Comparison of ENCODE assay signal across 20 cellular contexts in genomic region chr9:109473329-109473728, GRCh38. TPM values are rescaled to one million over a fixed set of nuclear protein-coding genes. Genes with fewer than 3 reads are reported as not detected.
A peak's percentile ranks its signal among the peaks of the same experiment; 100 is the strongest.
DNase-seq lines count a peak whose midpoint lies in the region; ATAC-seq and TF ChIP-seq lines count a peak whose summit lies in the region.
"Had no signal": no experiment of that assay in that cellular context is flagged by ENCODE, and none has a peak within 500 bp of the region (broad histone marks: within the 10 kb centered on the region; RNA-seq: fewer than 3 reads in every experiment).

No MANE protein-coding gene starts in this region.

- H3K9me2 ChIP-seq in PC-9 (ENCODE audit: insufficient read depth): no peaks in the 10 kb centered on the region

- no peak for TF ChIP-seq EP300 in gastroesophageal sphincter (IDR thresholded peaks at IDR 0.05)

- no peak for TF ChIP-seq POLR2A in gastroesophageal sphincter (IDR thresholded peaks at IDR 0.05)
- TF ChIP-seq POLR2A in testis (IDR thresholded peaks at IDR 0.05): no peak

- H3K36me3 ChIP-seq in PC-9 (ENCODE audit: low read depth) (no peaks in the 10 kb centered on the region), lung (ENCODE audit: control insufficient read depth in 2 of 2, insufficient read depth in 2 of 2, low read length in 2 of 2) (no peaks in the 10 kb centered on the region), tibial artery (no peaks in the 10 kb centered on the region), gastroesophageal sphincter (no peaks in the 10 kb centered on the region), testis (ENCODE audit: low read depth, missing control alignments) (no peaks in the 10 kb centered on the region)
- H3K36me3 ChIP-seq: uterus had no signal

- no peak overlapping the region for H3K4me2 ChIP-seq in PC-9

- intact Hi-C loops in PC-9 (cut with micrococcal nuclease; ENCODE audit: unreplicated experiment) (no loop called here), tibial artery (cut with DNase I; ENCODE audit: low total_unique reads) (no loop called here), testis (cut with DNase I; ENCODE audit: low total_unique reads) (no loop called here)

- H3K4me1 ChIP-seq in PC-9 (replicated peaks; ENCODE audit: insufficient read depth) (peaks cover 88% of the 10 kb centered on the region), lung (ENCODE audit: control insufficient read depth in 2 of 2, insufficient read depth in 2 of 2, low read length in 2 of 2) (peaks cover 6 to 10% of the 10 kb centered on the region in 2 donors), tibial artery (peaks cover 0 to 85% (median 40%) of the 10 kb centered on the region in 4 donors), gastroesophageal sphincter (peaks cover 0 to 33% (median 0%) of the 10 kb centered on the region in 3 donors), testis (no peaks in the 10 kb centered on the region)
- H3K4me1 ChIP-seq: uterus had no signal

- no peak for TF ChIP-seq CTCF in PC-9 (conservative IDR thresholded peaks at IDR 0.05)
- no peak for TF ChIP-seq CTCF in epithelial cell of proximal tubule (conservative IDR thresholded peaks at IDR 0.05; ENCODE audit: low read depth, low read length)
- TF ChIP-seq CTCF in lung (IDR thresholded peaks at IDR 0.05; ENCODE audit: control extremely low read depth, extremely low read depth): no peak
- no peak for TF ChIP-seq CTCF in tibial artery (IDR thresholded peaks at IDR 0.05)
- no peak for TF ChIP-seq CTCF in gastroesophageal sphincter (IDR thresholded peaks at IDR 0.05)
- no peak for TF ChIP-seq CTCF in testis (IDR thresholded peaks at IDR 0.05)

- H3K9me3 ChIP-seq in PC-9 (ENCODE audit: insufficient read depth, low read depth): no peaks in the 10 kb centered on the region
- H3K9me3 ChIP-seq in lung (ENCODE audit: control insufficient read depth in 2 of 2, insufficient read depth in 1 of 2, low read length in 1 of 2): peaks cover 0 to 2% of the 10 kb centered on the region in 2 donors
- no peaks in the 10 kb centered on the region for H3K9me3 ChIP-seq in tibial artery
- H3K9me3 ChIP-seq in gastroesophageal sphincter: no peaks in the 10 kb centered on the region
- no peaks in the 10 kb centered on the region for H3K9me3 ChIP-seq in testis
- H3K9me3 ChIP-seq: uterus had no signal

- CTCF ChIA-PET in PC-9 (lab: Charles Lee): no interaction called here

- ATAC-seq in lung (ENCODE audit: insufficient read depth, low FRiP score) (no peak), HG03521 (IDR thresholded peaks at IDR 0.05; ENCODE audit: unreplicated experiment) (no peak), gastroesophageal sphincter (no peak)

- H3K27me3 ChIP-seq in PC-9 (ENCODE audit: insufficient read depth, low read depth) (no peaks in the 10 kb centered on the region), lung (ENCODE audit: control insufficient read depth, insufficient read depth) (no peaks in the 10 kb centered on the region), tibial artery (no peaks in the 10 kb centered on the region), gastroesophageal sphincter (no peaks in the 10 kb centered on the region), testis (no peaks in the 10 kb centered on the region)
- H3K27me3 ChIP-seq: uterus had no signal

- POLR2A ChIA-PET in PC-9 (lab: Charles Lee; ENCODE audit: unreplicated experiment): no interaction called here

- WGBS in lung, 2 donors: 57 to 72% methylated on average over 7 of the region's 7 CpGs
- WGBS in gastroesophageal sphincter (ENCODE audit: low coverage in 1 of 2), 2 donors: 65 to 89% methylated on average over 6 to 7 of the region's 7 CpGs
- WGBS in testis, 2 donors: 79 to 83% methylated on average over 7 of the region's 7 CpGs

- H3K79me2 ChIP-seq in PC-9 (ENCODE audit: low read depth): peaks cover 75% of the 10 kb centered on the region

- H2AFZ ChIP-seq in PC-9: no peak overlapping the region

- H3K4me3 ChIP-seq in PC-9 (no peak overlapping the region), epithelial cell of proximal tubule (ENCODE audit: low read depth, low read length) (peak overlapping the region; percentile 3), lung (no peak overlapping the region), tibial artery (peak overlapping the region; percentile 24 to 32), gastroesophageal sphincter (peak overlapping the region in 1 of 2 donors; percentile 25), testis (no peak overlapping the region)
- H3K4me3 ChIP-seq: uterus had no signal

- BruUV-seq in PC-9 (replicated peaks; lab: Mats Ljungman, UMichigan): no TSS peak

- H3K27ac ChIP-seq in PC-9 (peak overlapping the region; percentile 99; the same call in 1 of the 2 replicates), lung (ENCODE audit: low read depth in 1 of 2, low read length in 1 of 2) (peak overlapping the region; percentile 47 to 62), tibial artery (peak overlapping the region; percentile 76 to 81), gastroesophageal sphincter (peak overlapping the region in 1 of 4 donors; percentile 55), testis (no peak overlapping the region)
- H3K27ac ChIP-seq: uterus had no signal

- DNase-seq in PC-9: no peak
- no peak for DNase-seq in epithelial cell of proximal tubule (ENCODE audit: low read depth)
- no peak for DNase-seq in lung (ENCODE audit: low spot score)
- no peak for DNase-seq in tibial artery
- no peak for DNase-seq in testis
- DNase-seq: activated CD4-positive, alpha-beta T cell treated with anti-CD3 and anti-CD28 coated beads for 4 hours; activated gamma-delta T cell; activated T-cell treated with anti-CD3 and anti-CD28 coated beads, Interleukin-2, amount 50 U/mL, for 24 hours; effector CD4-positive, alpha-beta T cell; erythroblast; H7; naive B cell; NCI-H2029 treated with DMSO at 0.1 percent for 48 hours; NCI-H446; SHP77; small intestine; uterus had no signal

- H4K20me1 ChIP-seq in PC-9 (ENCODE audit: insufficient read depth): no peaks in the 10 kb centered on the region; the same call in 1 of the 2 replicates

- peaks cover 48% of the 10 kb centered on the region for H3F3A ChIP-seq in PC-9 (ENCODE audit: insufficient read depth, low read depth)

RNA-seq across cellular contexts. Expression of gene PTPN3, which starts 24.8 kb away (rescaled TPM):
- total RNA-seq in PC-9 (2021) (19.0 and 20.2 TPM in 2 replicates), epithelial cell of proximal tubule (33.0 and 53.0 TPM in 2 replicates), lung (10 to 100 TPM; 13.3 to 16.9 TPM), gastroesophageal sphincter (1 to 10 TPM; 1.2 to 3.4 (median 1.6) TPM), testis (1 to 10 TPM; 7.0 to 8.1 TPM)
- polyA plus RNA-seq in lung (1 to 10 TPM; 5.7 to 9.1 TPM), testis (ENCODE audit: insufficient read depth, low read depth, low replicate concordance) (6.6 TPM)
- polyA plus RNA-seq: CD14-positive monocyte had no signal

Comparison
In these comparisons a context has a peak if more than half of its experiments do, and no peak if none do; other contexts are left out.
1. H3K27ac ChIP-seq: peak in PC-9 (single experiment), lung (2 of 2) and tibial artery (2 of 2); none in testis (0 of 2).
2. H3K4me3 ChIP-seq: peak in epithelial cell of proximal tubule (single experiment) and tibial artery (2 of 2); none in PC-9 (single experiment), lung (single experiment) and testis (0 of 2).